In the genomic region with DNA sequence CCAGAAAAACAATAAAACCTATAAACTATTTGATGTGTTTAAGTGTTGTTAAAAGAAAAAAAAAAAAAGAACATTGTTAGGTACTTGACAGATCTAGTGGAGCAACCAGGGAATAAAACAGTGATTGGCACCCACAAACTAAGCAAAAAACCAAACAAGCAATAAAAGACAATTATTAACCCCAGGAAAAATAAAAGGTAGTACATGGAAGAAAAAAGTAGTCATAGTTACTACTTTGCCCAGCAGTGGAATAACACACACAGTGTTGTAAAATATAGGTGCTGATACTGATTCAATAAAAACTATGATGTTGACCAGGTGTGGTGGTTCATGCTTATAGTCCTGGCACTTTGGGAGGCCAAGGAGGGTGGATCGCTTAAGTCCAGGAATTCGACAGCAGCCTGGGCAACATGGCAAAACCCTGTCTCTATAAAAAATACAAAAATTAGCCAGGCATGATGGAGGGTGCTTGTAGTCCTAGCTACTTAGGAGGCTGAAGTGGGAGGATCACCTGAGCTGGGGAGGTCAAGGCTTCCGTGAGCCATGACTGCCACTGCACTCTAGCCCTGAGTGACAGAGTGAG, we compare ENCODE assay signal across 19 cellular contexts.
"Had no signal": no experiment of that assay in that cellular context is flagged by ENCODE, and none has a peak within 500 bp of the region (broad histone marks: within the 10 kb centered on the region; RNA-seq: fewer than 3 reads in every experiment).

No MANE protein-coding gene starts in this region.

- H3K27ac ChIP-seq: heart right ventricle, ovary, spleen, thyroid gland, vagina had no signal

- H3K4me3 Mint-ChIP-seq: brain, natural killer cell, T-cell had no signal

- H3K9me3 ChIP-seq: heart right ventricle, ovary, sigmoid colon, spleen, thyroid gland, vagina had no signal

- H3K27ac Mint-ChIP-seq: natural killer cell, T-cell had no signal

- H3K27me3 Mint-ChIP-seq: brain, T-cell had no signal

- H3K27me3 ChIP-seq: heart right ventricle, ovary, sigmoid colon, spleen, thyroid gland, vagina had no signal

- H3K9me3 Mint-ChIP-seq: natural killer cell, T-cell had no signal

- H3K4me1 ChIP-seq: sigmoid colon, spleen, thyroid gland had no signal

- H3K4me3 ChIP-seq: heart right ventricle, ovary, sigmoid colon, spleen, thyroid gland, vagina had no signal

- ATAC-seq: activated CD4-positive, CD25-positive, alpha-beta regulatory T cell treated with anti-CD3 and anti-CD28 coated beads, Interleukin-2, amount 50 U/mL, for 24 hours; esophagus mucosa; heart right ventricle; natural killer cell; SK-N-SH treated with all-trans-retinoic acid at 6 μM for 48 hours; T-cell had no signal

- H3K36me3 ChIP-seq: thyroid gland had no signal

- H3K4me1 Mint-ChIP-seq: brain, natural killer cell, T-cell had no signal

- DNase-seq: activated CD8-positive, alpha-beta memory T cell treated with anti-CD3 and anti-CD28 coated beads for 24 hours; activated CD8-positive, alpha-beta memory T cell treated with anti-CD3 and anti-CD28 coated beads, Interleukin-2, amount 50 U/mL, for 48 hours; activated naive CD4-positive, alpha-beta T cell treated with Interleukin-2 at 50 U/mL for 16 hours; caudate nucleus; effector CD4-positive, alpha-beta T cell; heart right ventricle; mesendoderm; natural killer cell; ovary; sigmoid colon; spleen; stimulated activated naive CD4-positive, alpha-beta T cell; T-cell; thyroid gland had no signal
